Comparison of ENCODE assay signal across 22 cellular contexts in the genomic region with DNA sequence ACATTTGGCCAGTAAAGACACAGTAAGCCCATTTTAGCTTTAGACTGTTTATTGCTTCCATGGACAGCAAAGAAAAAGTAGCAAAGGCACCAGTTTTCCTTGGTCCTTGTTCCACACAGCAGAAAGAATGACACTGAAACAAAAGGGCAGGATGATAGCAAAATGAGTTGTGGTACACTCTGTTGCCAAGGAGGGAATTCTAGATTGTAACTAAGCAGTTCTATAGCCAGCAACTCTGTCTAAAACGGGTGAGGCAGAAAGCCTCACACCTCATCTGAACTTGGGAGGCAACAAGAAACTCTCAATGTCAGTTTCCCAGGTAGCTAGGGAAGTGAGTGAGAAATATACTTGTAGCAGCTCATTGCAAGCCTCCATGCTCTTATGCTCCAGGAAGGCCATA. TPM values are rescaled to one million over a fixed set of nuclear protein-coding genes. Genes with fewer than 3 reads are reported as not detected.
"Had no signal": no experiment of that assay in that cellular context is flagged by ENCODE, and none has a peak within 500 bp of the region (broad histone marks: within the 10 kb centered on the region; RNA-seq: fewer than 3 reads in every experiment).

No MANE protein-coding gene starts in this region.

- H3K9me3 Mint-ChIP-seq: activated naive CD4-positive, alpha-beta T cell treated with anti-CD3 and anti-CD28 coated beads, Interleukin-2, amount 50 U/mL, for 24 hours; dendritic cell treated with granulocyte-macrophage colony-stimulating factor and Interleukin-4, amounts not matched to agents 40 ng/mL and 50 ng/mL, for 4 days; immature natural killer cell; nephron; T-helper 1 cell treated with Interleukin-12 subunit alpha and Interleukin-12 subunit beta and Interleukin-4 antibody, amounts not matched to agents 30 μg/mL and 1 μg/mL, for 36 hours had no signal

- H3K36me3 Mint-ChIP-seq: activated naive CD4-positive, alpha-beta T cell treated with anti-CD3 and anti-CD28 coated beads, Interleukin-2, amount 50 U/mL, for 24 hours; immature natural killer cell had no signal

- H3K27me3 ChIP-seq: ascending aorta, esophagus muscularis mucosa, thyroid gland had no signal

- H3K4me1 Mint-ChIP-seq: activated naive CD4-positive, alpha-beta T cell treated with anti-CD3 and anti-CD28 coated beads, Interleukin-2, amount 50 U/mL, for 24 hours; immature natural killer cell; nephron had no signal

- H3K36me3 ChIP-seq: ascending aorta, esophagus muscularis mucosa, lower lobe of right lung, thyroid gland had no signal

- ATAC-seq: activated CD4-positive, CD25-positive, alpha-beta regulatory T cell treated with anti-CD3 and anti-CD28 coated beads, Interleukin-2, amount 50 U/mL, for 24 hours; lower lobe of right lung had no signal

- H3K27ac Mint-ChIP-seq: activated naive CD4-positive, alpha-beta T cell treated with anti-CD3 and anti-CD28 coated beads, Interleukin-2, amount 50 U/mL, for 24 hours; dendritic cell treated with granulocyte-macrophage colony-stimulating factor and Interleukin-4, amounts not matched to agents 40 ng/mL and 50 ng/mL, for 4 days; immature natural killer cell; nephron; T-helper 1 cell treated with Interleukin-12 subunit alpha and Interleukin-12 subunit beta and Interleukin-4 antibody, amounts not matched to agents 30 μg/mL and 1 μg/mL, for 36 hours had no signal

- DNase-seq: activated CD4-positive, alpha-beta T cell treated with anti-CD3 and anti-CD28 coated beads, Interleukin-2, amount 50 U/mL, for 1 hour; activated CD8-positive, alpha-beta memory T cell treated with anti-CD3 and anti-CD28 coated beads for 24 hours; activated CD8-positive, alpha-beta memory T cell treated with anti-CD3 and anti-CD28 coated beads, Interleukin-2, amount 50 U/mL, for 48 hours; activated gamma-delta T cell; activated T-cell treated with anti-CD3 and anti-CD28 coated beads, Interleukin-2, amount 50 U/mL, for 48 hours; effector CD8-positive, alpha-beta T cell; immature natural killer cell; lower lobe of right lung; nucleus accumbens; posterior cingulate gyrus; stimulated activated CD4-positive, alpha-beta T cell treated with anti-CD3 and anti-CD28 coated beads, Interleukin-12 subunit alpha, Interleukin-12 subunit beta, amount 100 ng/mL, for 4 hours; stimulated activated CD4-positive, alpha-beta T cell treated with anti-CD3 and anti-CD28 coated beads, Interleukin-1b, Interleukin-23, amount 100 ng/mL, for 48 hours; stimulated activated CD8-positive, alpha-beta memory T cell treated with anti-CD3 and anti-CD28 coated beads, Interleukin-4, amount 100 ng/mL, for 48 hours; stimulated activated naive CD4-positive, alpha-beta T cell; thyroid gland had no signal

- H3K4me3 ChIP-seq: ascending aorta, esophagus muscularis mucosa, lower lobe of right lung, thyroid gland had no signal

- H3K4me1 ChIP-seq: ascending aorta, esophagus muscularis mucosa, lower lobe of right lung, thyroid gland had no signal

- H3K27me3 Mint-ChIP-seq: activated naive CD4-positive, alpha-beta T cell treated with anti-CD3 and anti-CD28 coated beads, Interleukin-2, amount 50 U/mL, for 24 hours; dendritic cell treated with granulocyte-macrophage colony-stimulating factor and Interleukin-4, amounts not matched to agents 40 ng/mL and 50 ng/mL, for 4 days had no signal

- H3K4me3 Mint-ChIP-seq: activated naive CD4-positive, alpha-beta T cell treated with anti-CD3 and anti-CD28 coated beads, Interleukin-2, amount 50 U/mL, for 24 hours; dendritic cell treated with granulocyte-macrophage colony-stimulating factor and Interleukin-4, amounts not matched to agents 40 ng/mL and 50 ng/mL, for 4 days; immature natural killer cell; nephron; T-helper 1 cell treated with Interleukin-12 subunit alpha and Interleukin-12 subunit beta and Interleukin-4 antibody, amounts not matched to agents 30 μg/mL and 1 μg/mL, for 36 hours had no signal

- H3K27ac ChIP-seq: ascending aorta, esophagus muscularis mucosa, lower lobe of right lung, thyroid gland had no signal

- H3K9me3 ChIP-seq: ascending aorta, esophagus muscularis mucosa, lower lobe of right lung, thyroid gland had no signal

RNA-seq across cellular contexts. Expression of a gene that starts 39.2 kb away (rescaled TPM):
- total RNA-seq: ascending aorta had no signal

RNA-seq across cellular contexts. Expression of a gene that starts 54.9 kb away (rescaled TPM):
- polyA plus RNA-seq: immature natural killer cell had no signal
